Comparison of ENCODE assay signal across 27 cellular contexts in genomic region chr3:69869021-69869420, GRCh38.
"Had no signal": no experiment of that assay in that cellular context is flagged by ENCODE, and none has a peak within 500 bp of the region (broad histone marks: within the 10 kb centered on the region; RNA-seq: fewer than 3 reads in every experiment).

No MANE protein-coding gene starts in this region.

- H3K27ac ChIP-seq: neural progenitor cell, parathyroid adenoma, spleen, testis had no signal

- H3K27me3 ChIP-seq: gastrocnemius medialis, neural progenitor cell, spleen, testis, transverse colon had no signal

- H3K9me3 Mint-ChIP-seq: activated CD4-positive, alpha-beta memory T cell treated with anti-CD3 and anti-CD28 coated beads for 36 hours; activated CD4-positive, alpha-beta T cell treated with anti-CD3 and anti-CD28 coated beads, Interleukin-2, amount 10 ng/mL, durations not matched to agents 24 days and 14 days; activated naive CD4-positive, alpha-beta T cell treated with anti-CD3 and anti-CD28 coated beads, Interleukin-2, amount 50 U/mL, for 24 hours; activated naive CD8-positive, alpha-beta T cell treated with anti-CD3 and anti-CD28 coated beads, Interleukin-2, amount 50 U/mL, for 24 hours; central memory CD8-positive, alpha-beta T cell; dendritic cell treated with granulocyte-macrophage colony-stimulating factor and Interleukin-4, amounts not matched to agents 40 ng/mL and 50 ng/mL, for 4 days; endodermal cell; memory B cell; naive thymus-derived CD8-positive, alpha-beta T cell; neural progenitor cell had no signal

- DNase-seq: activated CD4-positive, alpha-beta memory T cell treated with anti-CD3 and anti-CD28 coated beads for 36 hours; activated CD4-positive, alpha-beta T cell treated with anti-CD3 and anti-CD28 coated beads, Interleukin-2, amount 10 ng/mL, durations not matched to agents 24 days and 14 days; activated CD4-positive, CD25-positive, alpha-beta regulatory T cell treated with anti-CD3 and anti-CD28 coated beads, Interleukin-2, amount 50 U/mL, for 72 hours; activated CD8-positive, alpha-beta memory T cell treated with anti-CD3 and anti-CD28 coated beads, Interleukin-2, amount 50 U/mL, for 4 hours; activated naive CD8-positive, alpha-beta T cell treated with anti-CD3 and anti-CD28 coated beads, Interleukin-2, amount 50 U/mL, for 24 hours; activated T-cell treated with anti-CD3 and anti-CD28 coated beads, Interleukin-2, amount 50 U/mL, for 1 hour; amygdala; endodermal cell; gastrocnemius medialis; head of caudate nucleus; hippocampal formation; naive thymus-derived CD8-positive, alpha-beta T cell; occipital lobe; right cardiac atrium; spleen; stimulated activated CD4-positive, alpha-beta T cell treated with anti-CD3 and anti-CD28 coated beads, Interleukin-2, amount 100 ng/mL, for 48 hours; stimulated activated naive CD4-positive, alpha-beta T cell treated with Interleukin-2 at 50 U/mL for 16 hours; T-helper 2 cell; testis; transverse colon had no signal

- H3K9me3 ChIP-seq: gastrocnemius medialis, spleen, testis, transverse colon had no signal

- ATAC-seq: activated naive CD8-positive, alpha-beta T cell treated with anti-CD3 and anti-CD28 coated beads, Interleukin-2, amount 50 U/mL, for 24 hours; gastrocnemius medialis; naive thymus-derived CD8-positive, alpha-beta T cell; right cardiac atrium had no signal

- H3K4me3 ChIP-seq: gastrocnemius medialis, neural progenitor cell, spleen, testis, transverse colon had no signal

- H3K27ac Mint-ChIP-seq: activated CD4-positive, alpha-beta memory T cell treated with anti-CD3 and anti-CD28 coated beads for 36 hours; activated CD4-positive, alpha-beta T cell treated with anti-CD3 and anti-CD28 coated beads, Interleukin-2, amount 10 ng/mL, durations not matched to agents 24 days and 14 days; activated naive CD4-positive, alpha-beta T cell treated with anti-CD3 and anti-CD28 coated beads, Interleukin-2, amount 50 U/mL, for 24 hours; activated naive CD8-positive, alpha-beta T cell treated with anti-CD3 and anti-CD28 coated beads, Interleukin-2, amount 50 U/mL, for 24 hours; dendritic cell treated with granulocyte-macrophage colony-stimulating factor and Interleukin-4, amounts not matched to agents 40 ng/mL and 50 ng/mL, for 4 days; endodermal cell; memory B cell; naive thymus-derived CD8-positive, alpha-beta T cell; neural progenitor cell had no signal

- H3K4me3 Mint-ChIP-seq: activated CD4-positive, alpha-beta memory T cell treated with anti-CD3 and anti-CD28 coated beads for 36 hours; activated CD4-positive, alpha-beta T cell treated with anti-CD3 and anti-CD28 coated beads, Interleukin-2, amount 10 ng/mL, durations not matched to agents 24 days and 14 days; activated naive CD4-positive, alpha-beta T cell treated with anti-CD3 and anti-CD28 coated beads, Interleukin-2, amount 50 U/mL, for 24 hours; activated naive CD8-positive, alpha-beta T cell treated with anti-CD3 and anti-CD28 coated beads, Interleukin-2, amount 50 U/mL, for 24 hours; central memory CD8-positive, alpha-beta T cell; dendritic cell treated with granulocyte-macrophage colony-stimulating factor and Interleukin-4, amounts not matched to agents 40 ng/mL and 50 ng/mL, for 4 days; endodermal cell; memory B cell; naive thymus-derived CD8-positive, alpha-beta T cell; neural progenitor cell had no signal

- FAIRE-seq: bronchial epithelial cell had no signal

- H3K4me1 Mint-ChIP-seq: activated CD4-positive, alpha-beta T cell treated with anti-CD3 and anti-CD28 coated beads, Interleukin-2, amount 10 ng/mL, durations not matched to agents 24 days and 14 days; activated naive CD4-positive, alpha-beta T cell treated with anti-CD3 and anti-CD28 coated beads, Interleukin-2, amount 50 U/mL, for 24 hours; central memory CD8-positive, alpha-beta T cell; memory B cell; naive thymus-derived CD8-positive, alpha-beta T cell had no signal

- H3K27me3 Mint-ChIP-seq: activated CD4-positive, alpha-beta memory T cell treated with anti-CD3 and anti-CD28 coated beads for 36 hours; activated CD4-positive, alpha-beta T cell treated with anti-CD3 and anti-CD28 coated beads, Interleukin-2, amount 10 ng/mL, durations not matched to agents 24 days and 14 days; activated naive CD8-positive, alpha-beta T cell treated with anti-CD3 and anti-CD28 coated beads, Interleukin-2, amount 50 U/mL, for 24 hours; central memory CD8-positive, alpha-beta T cell; dendritic cell treated with granulocyte-macrophage colony-stimulating factor and Interleukin-4, amounts not matched to agents 40 ng/mL and 50 ng/mL, for 4 days had no signal

- H3K36me3 Mint-ChIP-seq: activated CD4-positive, alpha-beta memory T cell treated with anti-CD3 and anti-CD28 coated beads for 36 hours; activated naive CD4-positive, alpha-beta T cell treated with anti-CD3 and anti-CD28 coated beads, Interleukin-2, amount 50 U/mL, for 24 hours; memory B cell; naive thymus-derived CD8-positive, alpha-beta T cell; neural progenitor cell had no signal
